ENCODE assay signal across 10 cellular contexts in genomic region chr2:230872968-230873669, GRCh38. TPM values are rescaled to one million over a fixed set of nuclear protein-coding genes. Genes with fewer than 3 reads are reported as not detected.
DNase-seq lines count a peak whose midpoint lies in the region; ATAC-seq, FAIRE-seq and TF ChIP-seq lines count a peak whose summit lies in the region.
"Had no signal": no experiment of that assay in that cellular context is flagged by ENCODE, and none has a peak within 500 bp of the region (broad histone marks: within the 10 kb centered on the region; RNA-seq: fewer than 3 reads in every experiment).

No MANE protein-coding gene starts in this region.

- peak overlapping the region; percentile 63 for H3K4me3 ChIP-seq in GM12878
- H3K4me3 ChIP-seq in hepatocyte, result no peak overlapping the region
- H3K4me3 ChIP-seq in PC-3 (ENCODE audit: low read length), result no peak overlapping the region

- intact Hi-C loops in GM12878 (cut with micrococcal nuclease; ENCODE audit: unreplicated experiment), result no loop called here
- intact Hi-C loops in PC-3 (cut with micrococcal nuclease), result no loop called here

- no peak for TF ChIP-seq POLR2A in GM12878 (IDR thresholded peaks at IDR 0.05; ENCODE audit: low read depth, low read length)

- H4K20me1 ChIP-seq in GM12878 (ENCODE audit: control insufficient read depth, insufficient read depth) (no peaks in the 10 kb centered on the region), hepatocyte (ENCODE audit: insufficient read depth, poor library complexity, severe bottlenecking) (peaks cover 29% of the 10 kb centered on the region), PC-3 (ENCODE audit: low read length) (no peaks in the 10 kb centered on the region)

- H2AFZ ChIP-seq in GM12878 (ENCODE audit: control insufficient read depth, low read depth, low read length), result no peak overlapping the region
- no peak overlapping the region for H2AFZ ChIP-seq in hepatocyte
- H2AFZ ChIP-seq in PC-3 (ENCODE audit: low read length), result no peak overlapping the region

- peak; percentile 99 for FAIRE-seq in GM12878 (lab: Jason Lieb, UNC)

- TF ChIP-seq EP300 in GM12878 (IDR thresholded peaks at IDR 0.05; ENCODE audit: borderline replicate concordance in 1 of 2, control insufficient read depth in 1 of 2, low read depth in 2 of 2, low read length in 2 of 2), result peak in 1 of 2 experiments; percentile 34; a peak in 1 of 4 replicates

- CTCF ChIA-PET in GM12878 (lab: Yijun Ruan, JAX), result interaction anchor here (1.0 to 3.1 kb wide), 8 partner anchors 9 to 146 kb away, joined by 3 to 18 read pairs (median 5); partner anchors contain the start of genes GPR55 and ITM2C
- CTCF ChIA-PET in PC-3 (lab: Charles Lee), result no interaction called here

- BruUV-seq in GM12878 (replicated peaks; lab: Mats Ljungman, UMichigan) (no TSS peak), PC-3 (replicated peaks; lab: Mats Ljungman, UMichigan) (no TSS peak)

- peak overlapping the region; percentile 9; the same call in 1 of the 2 replicates for H3K9ac ChIP-seq in GM12878 (ENCODE audit: control insufficient read depth, insufficient read depth, low read length)
- H3K9ac ChIP-seq in PC-3 (ENCODE audit: low read length), result no peak overlapping the region

- no peak for TF ChIP-seq CTCF in GM12878 (IDR thresholded peaks at IDR 0.05 in 2 of 3, conservative IDR thresholded peaks at IDR 0.05 in 1 of 3; ENCODE audit: control insufficient read depth in 2 of 3, extremely low read depth in 1 of 3, insufficient read depth in 1 of 3, low read depth in 3 of 3, low read length in 3 of 3)
- TF ChIP-seq CTCF in hepatocyte (IDR thresholded peaks at IDR 0.05; ENCODE audit: poor library complexity), result no peak
- no peak for TF ChIP-seq CTCF in PC-3 (conservative IDR thresholded peaks at IDR 0.05; ENCODE audit: low read depth, low read length)

- H3K79me2 ChIP-seq in GM12878 (ENCODE audit: control insufficient read depth, insufficient read depth, low read length), result peaks cover 3% of the 10 kb centered on the region; the same call in 1 of the 2 replicates
- H3K79me2 ChIP-seq in hepatocyte, result peaks cover 65% of the 10 kb centered on the region
- no peaks in the 10 kb centered on the region for H3K79me2 ChIP-seq in PC-3 (ENCODE audit: low read length)

- H3K27ac ChIP-seq in GM12878 (ENCODE audit: control insufficient read depth, insufficient read depth) (peak overlapping the region; percentile 79), hepatocyte (no peak overlapping the region), PC-3 (ENCODE audit: low read length) (no peak overlapping the region)

- H3K27me3 ChIP-seq in GM12878 (replicated peaks in 1 of 2; ENCODE audit: control insufficient read depth in 2 of 2, insufficient read depth in 2 of 2, low read length in 1 of 2), result no peaks in the 10 kb centered on the region
- H3K27me3 ChIP-seq in hepatocyte, result no peaks in the 10 kb centered on the region
- H3K27me3 ChIP-seq in PC-3 (ENCODE audit: low read length), result no peaks in the 10 kb centered on the region

- DNase-seq in D341Med (ENCODE audit: low spot score) (peak; percentile 11), GM12878 (ENCODE audit: low read depth, low spot score) (peak; percentile 74), NCI-H1694 treated with DMSO at 0.1 percent for 48 hours (lab: John Stamatoyannopoulos, UW) (no peak), hepatocyte (ENCODE audit: low spot score) (no peak), cerebellar cortex (ENCODE audit: low spot score) (no peak), PC-3 (no peak)

- no peaks in the 10 kb centered on the region for H3F3A ChIP-seq in PC-3 (ENCODE audit: low read length, unreplicated experiment)

- ATAC-seq in GM19328 (IDR thresholded peaks at IDR 0.05; ENCODE audit: unreplicated experiment), result peak; percentile 54
- peak; percentile 55 for ATAC-seq in HG03064 (IDR thresholded peaks at IDR 0.05; ENCODE audit: low read depth, unreplicated experiment)
- ATAC-seq in GM12878, result peak; percentile 81
- no peak for ATAC-seq in PC-3

- TF ChIP-seq RAD21 in GM12878 (IDR thresholded peaks at IDR 0.05; ENCODE audit: insufficient read depth, low read depth, low read length), result no peak

- POLR2A ChIA-PET in GM12878 (lab: Charles Lee), result interaction anchor here (0.9 to 3.7 kb wide), 7 partner anchors 10 to 102 kb away, joined by 3 to 19 read pairs (median 4); partner anchors contain the start of gene GPR55
- POLR2A ChIA-PET in PC-3 (lab: Charles Lee; ENCODE audit: unreplicated experiment), result no interaction called here

- in situ Hi-C loops in GM12878 (cut with MboI), result no loop called here

- H3K9me2 ChIP-seq in hepatocyte (replicated peaks; ENCODE audit: insufficient read depth) (no peaks in the 10 kb centered on the region), PC-3 (replicated peaks; ENCODE audit: low read length) (no peaks in the 10 kb centered on the region)

- SMC1A ChIA-PET in GM12878 (lab: Charles Lee; ENCODE audit: uncharacterized antibody, unreplicated experiment), result interaction anchor here (0.6 to 2.2 kb wide), 19 partner anchors 9 to 114 kb away, joined by 3 to 9 read pairs (median 5); partner anchors contain the start of genes GPR55 and ITM2C

- peaks cover 68% of the 10 kb centered on the region for H3K4me1 ChIP-seq in GM12878 (ENCODE audit: control insufficient read depth, insufficient read depth, low read length)
- H3K4me1 ChIP-seq in hepatocyte (ENCODE audit: insufficient read depth), result peaks cover 46% of the 10 kb centered on the region
- no peaks in the 10 kb centered on the region for H3K4me1 ChIP-seq in PC-3 (ENCODE audit: insufficient read depth, low read length)

- H3K9me3 ChIP-seq in GM12878 (replicated peaks; ENCODE audit: control insufficient read depth, insufficient read depth, low read length), result no peaks in the 10 kb centered on the region
- H3K9me3 ChIP-seq in hepatocyte (ENCODE audit: low read depth), result no peaks in the 10 kb centered on the region
- H3K9me3 ChIP-seq in PC-3 (ENCODE audit: low read length), result no peaks in the 10 kb centered on the region

- RAD21 ChIA-PET in GM12878 (lab: Charles Lee; ENCODE audit: unreplicated experiment), result interaction anchor here (0.8 to 2.6 kb wide), 12 partner anchors 9 to 115 kb away, joined by 3 to 9 read pairs (median 4); partner anchors contain the start of gene ITM2C

- WGBS in GM12878 (ENCODE audit: insufficient coverage, insufficient replicate concordance, low lambda C conversion rate, missing lambda C conversion rate), result under 1% methylated on average over 21 of the region's 21 CpGs
- 96% methylated on average over 21 of the region's 21 CpGs for WGBS in hepatocyte (ENCODE audit: low lambda C conversion rate, missing lambda C conversion rate)

- H3K4me2 ChIP-seq in GM12878 (ENCODE audit: control insufficient read depth, insufficient read depth) (peak overlapping the region; percentile 96), hepatocyte (no peak overlapping the region), PC-3 (ENCODE audit: low read length) (no peak overlapping the region)

- H3K36me3 ChIP-seq in GM12878 (ENCODE audit: control insufficient read depth in 2 of 2, insufficient read depth in 2 of 2, low read length in 1 of 2) (peaks cover 2 to 3% of the 10 kb centered on the region in 2 experiments; a peak in 3 of 4 replicates), hepatocyte (replicated peaks; ENCODE audit: insufficient read depth, low read depth) (no peaks in the 10 kb centered on the region), PC-3 (ENCODE audit: low read depth, low read length) (no peaks in the 10 kb centered on the region)

TF ChIP-seq in GM12878, 131 proteins besides CTCF, POLR2A, EP300 and RAD21 (continues in another document):
- TF ChIP-seq FOS (IDR thresholded peaks at IDR 0.05; ENCODE audit: borderline replicate concordance, extremely low read depth, insufficient read length), result no peak
- TF ChIP-seq RELA (IDR thresholded peaks at IDR 0.05; ENCODE audit: borderline replicate concordance, partially characterized antibody), result no peak
- 0 out of 4 replicates have a peak, but pooled peaks of 1 of the 2 experiments have one; percentile 6 for TF ChIP-seq IKZF2 (IDR thresholded peaks at IDR 0.05)

RNA-seq across cellular contexts. Expression of gene ITM2C, which starts 8.4 kb away (rescaled TPM):
- 42.5 and 42.9 TPM in 2 replicates for total RNA-seq in GM12878 (2013; cell fraction: nucleolus; rRNA removed)
- 110 and 131 TPM in 2 replicates for total RNA-seq in GM12878 (2014; rRNA removed)
- total RNA-seq in GM12878 (2014; rRNA removed; fragmentation: Illumina TruSeq; extraction: Trizol), result 102 and 110 TPM in 2 replicates
- total RNA-seq in GM12878 (2021), result 155 and 167 TPM in 2 replicates
- polyA plus RNA-seq in GM12878 (2011; ENCODE audit: low read depth), result 46.6 TPM
- polyA plus RNA-seq in GM12878 (2011; rRNA removed), result 57.5 and 96.3 TPM in 2 replicates
- 139 and 172 TPM in 2 replicates for polyA plus RNA-seq in GM12878 (2011; cell fraction: cytosol; rRNA removed)
- polyA plus RNA-seq in GM12878 (2011; cell fraction: nucleus; rRNA removed), result 53.0 and 55.2 TPM in 2 replicates
- polyA plus RNA-seq in GM12878 (2012), result 79.4 and 173 TPM in 2 replicates
- polyA plus RNA-seq in GM12878 (2014; fragmentation: Illumina TruSeq; extraction: Trizol), result 82.9 and 170 TPM in 2 replicates
- 10 to 100 TPM in 1 of 2 experiments, 1 to 10 TPM in 1; 5.4 to 16.9 TPM for polyA plus RNA-seq in GM12878 (2014; fragmentation: Nextera tagmentation; extraction: Ambion mirVana)
- 185 and 204 TPM in 2 replicates for polyA plus RNA-seq in GM12878 (2014; rRNA removed)
- polyA plus RNA-seq in GM12878 (2016; fragmentation: Nextera tagmentation; extraction: Ambion mirVana), result 100 to 1,000 TPM; 191 to 195 TPM
- 118 and 121 TPM in 2 replicates for polyA minus RNA-seq in GM12878 (2011; rRNA and poly(A)+ RNA removed)
- polyA minus RNA-seq in GM12878 (2011; cell fraction: cytosol; rRNA and poly(A)+ RNA removed), result 26.1 and 33.1 TPM in 2 replicates
- polyA minus RNA-seq in GM12878 (2011; cell fraction: nucleus; rRNA and poly(A)+ RNA removed), result 5.1 and 9.5 TPM in 2 replicates
- 419 and 485 TPM in 2 replicates for total RNA-seq in hepatocyte
- 537 and 566 TPM in 2 replicates for polyA plus RNA-seq in hepatocyte
- total RNA-seq in PC-3 (2014; rRNA removed), result 111 and 113 TPM in 2 replicates

RNA-seq across cellular contexts. Expression of gene GPR55, which starts 51.9 kb away (rescaled TPM):
- 20.6 and 24.6 TPM in 2 replicates for total RNA-seq in GM12878 (2013; cell fraction: nucleolus; rRNA removed)
- total RNA-seq in GM12878 (2014; rRNA removed), result 11.2 and 12.3 TPM in 2 replicates
- 18.1 and 19.2 TPM in 2 replicates for total RNA-seq in GM12878 (2014; rRNA removed; fragmentation: Illumina TruSeq; extraction: Trizol)
- 26.8 and 30.1 TPM in 2 replicates for total RNA-seq in GM12878 (2021)
- polyA plus RNA-seq in GM12878 (2011; ENCODE audit: low read depth), result 12.4 TPM
- 16.5 and 26.9 TPM in 2 replicates for polyA plus RNA-seq in GM12878 (2011; rRNA removed)
- polyA plus RNA-seq in GM12878 (2011; cell fraction: cytosol; rRNA removed), result 26.5 and 38.7 TPM in 2 replicates
- polyA plus RNA-seq in GM12878 (2011; cell fraction: nucleus; rRNA removed), result 39.0 and 48.7 TPM in 2 replicates
- 17.2 and 17.7 TPM in 2 replicates for polyA plus RNA-seq in GM12878 (2012)
- 20.4 and 24.4 TPM in 2 replicates for polyA plus RNA-seq in GM12878 (2014; fragmentation: Illumina TruSeq; extraction: Trizol)
- 1 to 10 TPM; 2.1 to 5.5 TPM for polyA plus RNA-seq in GM12878 (2014; fragmentation: Nextera tagmentation; extraction: Ambion mirVana)
- 23.4 and 23.5 TPM in 2 replicates for polyA plus RNA-seq in GM12878 (2014; rRNA removed)
- 10 to 100 TPM; 12.6 to 13.2 TPM for polyA plus RNA-seq in GM12878 (2016; fragmentation: Nextera tagmentation; extraction: Ambion mirVana)
- 60.8 and 66.5 TPM in 2 replicates for polyA minus RNA-seq in GM12878 (2011; rRNA and poly(A)+ RNA removed)
- 6.0 and 6.2 TPM in 2 replicates for polyA minus RNA-seq in GM12878 (2011; cell fraction: cytosol; rRNA and poly(A)+ RNA removed)
- 10.9 and 19.2 TPM in 2 replicates for polyA minus RNA-seq in GM12878 (2011; cell fraction: nucleus; rRNA and poly(A)+ RNA removed)
- total RNA-seq in hepatocyte, result 0.83 and 1.6 TPM in 2 replicates
- 0.32 TPM in 1 of 2 replicates, not detected in the other for polyA plus RNA-seq in hepatocyte
- 0.07 and 0.81 TPM in 2 replicates for total RNA-seq in PC-3 (2014; rRNA removed)
- total RNA-seq: Daoy, glomerular endothelial cell had no signal

Comparison
In these comparisons a context has a peak if more than half of its experiments do, and no peak if none do; other contexts are left out.
1. DNase-seq: peak in D341Med (single experiment) and GM12878 (single experiment); none in NCI-H1694 treated with DMSO at 0.1 percent for 48 hours (single experiment), hepatocyte (single experiment), cerebellar cortex (single experiment) and PC-3 (single experiment).